ENCODE assay signal across 19 cellular contexts in genomic region chr6:51820555-51820954, GRCh38.
A peak's percentile ranks its signal among the peaks of the same experiment; 100 is the strongest.
DNase-seq lines count a peak whose midpoint lies in the region; ATAC-seq and TF ChIP-seq lines count a peak whose summit lies in the region.
"Had no signal": no experiment of that assay in that cellular context is flagged by ENCODE, and none has a peak within 500 bp of the region (broad histone marks: within the 10 kb centered on the region; RNA-seq: fewer than 3 reads in every experiment).

No MANE protein-coding gene starts in this region.

- TF ChIP-seq CTCF in endodermal cell (conservative IDR thresholded peaks at IDR 0.05) (peak; percentile 49), lung (IDR thresholded peaks at IDR 0.05; ENCODE audit: control extremely low read depth, extremely low read depth) (no peak)

- H3K27ac ChIP-seq in endodermal cell (ENCODE audit: low read depth, low read length), result no peak overlapping the region
- H3K27ac ChIP-seq in lung (ENCODE audit: low read depth in 1 of 2, low read length in 1 of 2), result no peak overlapping the region
- H3K27ac ChIP-seq: BLaER1 had no signal

- peaks cover 3% of the 10 kb centered on the region for H3K4me1 Mint-ChIP-seq in endodermal cell
- H3K4me1 Mint-ChIP-seq: CD14-positive monocyte; CD4-positive, alpha-beta memory T cell; CD4-positive, CD25-positive, alpha-beta regulatory T cell; CD8-positive, alpha-beta memory T cell had no signal

- no peaks in the 10 kb centered on the region for H3K4me1 ChIP-seq in endodermal cell (ENCODE audit: control insufficient read depth, insufficient read depth, low read length)
- H3K4me1 ChIP-seq in lung (ENCODE audit: control insufficient read depth in 2 of 2, insufficient read depth in 2 of 2, low read length in 2 of 2), result no peaks in the 10 kb centered on the region
- H3K4me1 ChIP-seq: BLaER1 had no signal

- H3K4me3 ChIP-seq in endodermal cell (ENCODE audit: low read length) (no peak overlapping the region), lung (no peak overlapping the region)
- H3K4me3 ChIP-seq: BLaER1, GM12878 had no signal

- H3K9ac ChIP-seq in endodermal cell (ENCODE audit: extremely low read depth, low read length, poor library complexity, severe bottlenecking), result no peak overlapping the region
- H3K9ac ChIP-seq: BLaER1 had no signal

- H3K36me3 Mint-ChIP-seq in endodermal cell (ENCODE audit: low read depth), result no peaks in the 10 kb centered on the region
- H3K36me3 Mint-ChIP-seq: CD14-positive monocyte; CD4-positive, alpha-beta memory T cell; CD4-positive, CD25-positive, alpha-beta regulatory T cell; CD8-positive, alpha-beta memory T cell had no signal

- peak; percentile 49 for ATAC-seq in lung (ENCODE audit: insufficient read depth, low FRiP score)
- ATAC-seq in stimulated activated naive CD8-positive, alpha-beta T cell treated with anti-CD3 and anti-CD28 coated beads, Interleukin-15, Interleukin-2, amounts not matched to agents 100 U/mL and 50 U/mL, for 24 hours, result no peak
- ATAC-seq: GM12878 had no signal

- no peaks in the 10 kb centered on the region for H3K36me3 ChIP-seq in endodermal cell (ENCODE audit: control insufficient read depth, insufficient read depth, low read length)
- H3K36me3 ChIP-seq in lung (ENCODE audit: control insufficient read depth in 2 of 2, insufficient read depth in 2 of 2, low read length in 2 of 2), result no peaks in the 10 kb centered on the region
- H3K36me3 ChIP-seq: BE2C, BLaER1 had no signal

- H3K9me3 ChIP-seq in endodermal cell (ENCODE audit: control insufficient read depth, low read length), result no peaks in the 10 kb centered on the region
- H3K9me3 ChIP-seq in lung (ENCODE audit: control insufficient read depth in 2 of 2, insufficient read depth in 1 of 2, low read length in 1 of 2), result no peaks in the 10 kb centered on the region
- H3K9me3 ChIP-seq: BE2C, BLaER1 had no signal

- DNase-seq in endodermal cell (no peak), lung (ENCODE audit: low spot score) (no peak), OCI-M1 (lab: John Stamatoyannopoulos, UW) (no peak), anterior cingulate cortex (lab: John Stamatoyannopoulos, UW) (no peak)
- DNase-seq in stimulated activated naive CD8-positive, alpha-beta T cell treated with anti-CD3 and anti-CD28 coated beads, Interleukin-15, Interleukin-2, amounts not matched to agents 100 U/mL and 50 U/mL, for 24 hours, result no peak
- DNase-seq: 8988T; ACHN; BE2C; C1 segment of cervical spinal cord; CD4-positive, alpha-beta memory T cell; CD4-positive, CD25-positive, alpha-beta regulatory T cell; CD8-positive, alpha-beta memory T cell; COR-L47; DMS 273 treated with DMSO at 0.1 percent for 48 hours; DMS79 treated with DMSO at 0.1 percent for 48 hours; GDM1 had no signal

- H3K9me3 Mint-ChIP-seq in endodermal cell, result no peaks in the 10 kb centered on the region

- H3K27me3 ChIP-seq in endodermal cell (ENCODE audit: control insufficient read depth, insufficient read depth, low read length, poor library complexity, severe bottlenecking), result no peaks in the 10 kb centered on the region
- H3K27me3 ChIP-seq in lung (ENCODE audit: control insufficient read depth, insufficient read depth), result no peaks in the 10 kb centered on the region
- H3K27me3 ChIP-seq: BE2C, BLaER1 had no signal

- H3K4me3 Mint-ChIP-seq in endodermal cell, result no peak overlapping the region
- H3K4me3 Mint-ChIP-seq: CD14-positive monocyte; CD4-positive, alpha-beta memory T cell; CD4-positive, CD25-positive, alpha-beta regulatory T cell; CD8-positive, alpha-beta memory T cell had no signal

- no peaks in the 10 kb centered on the region for H3K27me3 Mint-ChIP-seq in endodermal cell (ENCODE audit: insufficient read depth)
- H3K27me3 Mint-ChIP-seq: CD4-positive, CD25-positive, alpha-beta regulatory T cell; CD8-positive, alpha-beta memory T cell had no signal

- H3K27ac Mint-ChIP-seq in endodermal cell, result no peak overlapping the region
- H3K27ac Mint-ChIP-seq: CD14-positive monocyte; CD4-positive, alpha-beta memory T cell; CD4-positive, CD25-positive, alpha-beta regulatory T cell; CD8-positive, alpha-beta memory T cell had no signal
